Comparison of ENCODE assay signal across 16 cellular contexts in the genomic region with DNA sequence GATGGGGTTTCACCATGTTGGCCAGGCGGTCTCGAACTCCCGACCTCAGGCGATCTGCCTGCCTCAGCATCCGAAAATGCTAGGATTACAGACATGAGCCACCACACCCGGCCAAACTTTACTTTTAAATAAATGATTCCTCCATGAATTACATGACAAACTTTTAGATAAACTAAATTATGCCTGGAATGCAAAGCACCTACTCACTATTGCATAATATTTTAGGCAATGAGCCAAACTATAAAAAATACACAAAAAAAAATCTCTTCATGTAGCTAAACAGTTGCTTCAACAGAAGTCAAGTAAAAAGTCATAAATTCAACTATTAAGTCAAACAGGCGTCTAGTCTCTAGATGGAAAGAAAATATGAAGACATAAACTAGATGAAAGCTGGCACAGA. TPM values are rescaled to one million over a fixed set of nuclear protein-coding genes. Genes with fewer than 3 reads are reported as not detected.
A peak's percentile ranks its signal among the peaks of the same experiment; 100 is the strongest.
DNase-seq lines count a peak whose midpoint lies in the region; TF ChIP-seq lines count a peak whose summit lies in the region.
"Had no signal": no experiment of that assay in that cellular context is flagged by ENCODE, and none has a peak within 500 bp of the region (broad histone marks: within the 10 kb centered on the region; RNA-seq: fewer than 3 reads in every experiment).

No MANE protein-coding gene starts in this region.

- H3K4me3 Mint-ChIP-seq in Calu3 (ENCODE audit: low read depth, unreplicated experiment) (peak overlapping the region; percentile 40), chondrocyte (ENCODE audit: unreplicated experiment) (no peak overlapping the region)
- H3K4me3 Mint-ChIP-seq: brain, memory B cell, neural crest cell had no signal

- no peak for TF ChIP-seq CTCF in Calu3 (IDR thresholded peaks at IDR 0.05; ENCODE audit: unreplicated experiment)
- TF ChIP-seq CTCF in chondrocyte (IDR thresholded peaks at IDR 0.05) = no peak

- H3K9me3 Mint-ChIP-seq in Calu3 (ENCODE audit: low read depth, unreplicated experiment) (no peaks in the 10 kb centered on the region), chondrocyte (ENCODE audit: low read depth) (no peaks in the 10 kb centered on the region)
- H3K9me3 Mint-ChIP-seq: memory B cell, neural crest cell had no signal

- DNase-seq in Calu3 = no peak
- peak; percentile 8 for DNase-seq in MG63
- no peak for DNase-seq in chondrocyte (ENCODE audit: low spot score)
- DNase-seq in myocyte (ENCODE audit: low read depth) = peak; percentile 10
- DNase-seq in COR-L47 (lab: John Stamatoyannopoulos, UW) = no peak
- no peak for DNase-seq in Karpas-422
- no peak for DNase-seq in DMS153 treated with DMSO at 0.1 percent for 48 hours (lab: John Stamatoyannopoulos, UW; ENCODE audit: unreplicated experiment)
- DNase-seq in NCI-H748 treated with DMSO at 0.1 percent for 48 hours (lab: John Stamatoyannopoulos, UW) = no peak
- DNase-seq: DMS79; small intestine; stimulated activated naive CD4-positive, alpha-beta T cell; upper lobe of right lung had no signal

- no peaks in the 10 kb centered on the region for H3K79me2 ChIP-seq in Karpas-422 (ENCODE audit: low read length)

- no peak overlapping the region for H3K4me2 ChIP-seq in Karpas-422 (ENCODE audit: low read depth, low read length, poor library complexity, severe bottlenecking)
- H3K4me2 ChIP-seq: BLaER1 had no signal

- H3K9ac ChIP-seq in Karpas-422 (ENCODE audit: low read length) = no peak overlapping the region
- H3K9ac ChIP-seq: BLaER1 had no signal

- H2AFZ ChIP-seq in Karpas-422 (ENCODE audit: low read length) = no peak overlapping the region

- H3K4me3 ChIP-seq in MG63 = no peak overlapping the region
- H3K4me3 ChIP-seq in Karpas-422 (ENCODE audit: low read length) = no peak overlapping the region
- H3K4me3 ChIP-seq: BLaER1, upper lobe of right lung had no signal

- H3K27ac Mint-ChIP-seq in Calu3 (ENCODE audit: unreplicated experiment) = peak overlapping the region; percentile 83
- H3K27ac Mint-ChIP-seq in chondrocyte (ENCODE audit: unreplicated experiment) = peak overlapping the region; percentile 27
- H3K27ac Mint-ChIP-seq: brain, memory B cell had no signal

- no TSS peak for BruUV-seq in Calu3 (replicated peaks; lab: Mats Ljungman, UMichigan)

- H3K4me1 ChIP-seq in Karpas-422 (ENCODE audit: low read length) = no peaks in the 10 kb centered on the region
- H3K4me1 ChIP-seq: BLaER1, upper lobe of right lung had no signal

- H3K27me3 Mint-ChIP-seq in Calu3 (ENCODE audit: unreplicated experiment) = no peaks in the 10 kb centered on the region
- no peaks in the 10 kb centered on the region for H3K27me3 Mint-ChIP-seq in chondrocyte (ENCODE audit: low read depth)
- H3K27me3 Mint-ChIP-seq: brain had no signal

- H3K9me3 ChIP-seq in MG63 (no peaks in the 10 kb centered on the region), Karpas-422 (ENCODE audit: low read length) (peaks cover 17% of the 10 kb centered on the region)
- H3K9me3 ChIP-seq: BLaER1, upper lobe of right lung had no signal

- H3K27ac ChIP-seq in Karpas-422 (ENCODE audit: low read length) = no peak overlapping the region
- H3K27ac ChIP-seq: BLaER1, upper lobe of right lung had no signal

- CTCF ChIA-PET in Calu3 (lab: Charles Lee) = interaction anchor here (0.6 kb wide), 1 partner anchor 92 kb away, joined by 4 read pairs; no protein-coding TSS in a partner anchor

- H3K9me2 ChIP-seq in Karpas-422 (replicated peaks; ENCODE audit: insufficient read depth, low read length) = no peaks in the 10 kb centered on the region

- peaks cover 68% of the 10 kb centered on the region for H3K4me1 Mint-ChIP-seq in Calu3 (ENCODE audit: low read depth, unreplicated experiment)
- H3K4me1 Mint-ChIP-seq in chondrocyte (ENCODE audit: low read depth) = peaks cover 12% of the 10 kb centered on the region
- H3K4me1 Mint-ChIP-seq: memory B cell, neural crest cell had no signal

- H3K27me3 ChIP-seq in MG63 (no peaks in the 10 kb centered on the region), Karpas-422 (ENCODE audit: low read length) (no peaks in the 10 kb centered on the region)
- H3K27me3 ChIP-seq: BLaER1, upper lobe of right lung had no signal

- H3K36me3 ChIP-seq in MG63 (no peaks in the 10 kb centered on the region), Karpas-422 (ENCODE audit: insufficient read depth, low read length) (no peaks in the 10 kb centered on the region)
- H3K36me3 ChIP-seq: BLaER1, upper lobe of right lung had no signal

- H4K20me1 ChIP-seq in Karpas-422 (ENCODE audit: insufficient read depth, low read depth, low read length) = no peaks in the 10 kb centered on the region

- H3K36me3 Mint-ChIP-seq in Calu3 (ENCODE audit: insufficient read depth, unreplicated experiment) (peaks cover 29% of the 10 kb centered on the region), chondrocyte (ENCODE audit: low read depth) (no peaks in the 10 kb centered on the region)
- H3K36me3 Mint-ChIP-seq: memory B cell had no signal

- intact Hi-C loops in Calu3 (cut with micrococcal nuclease; ENCODE audit: unreplicated experiment) = loop anchor here (5.0 kb wide), 1 partner anchor 33 kb away; no protein-coding TSS in a partner anchor

RNA-seq across cellular contexts. Expression of a gene that starts 56.5 kb away (rescaled TPM):
- 201 and 265 TPM in 2 replicates for total RNA-seq in Calu3 (2022)
- total RNA-seq in MG63 (2014; rRNA removed; shearing (Covaris generic); ENCODE audit: low replicate concordance) = 9.7 and 33.7 TPM in 2 replicates
- total RNA-seq in chondrocyte = 63.3 to 69.9 TPM (median 67.0 TPM) in 3 replicates
- 40.4 and 42.8 TPM in 2 replicates for total RNA-seq in myocyte
- polyA plus RNA-seq in myocyte (2012) = 29.2 TPM
- total RNA-seq in Karpas-422 (2014; rRNA removed; shearing (Covaris generic); ENCODE audit: low replicate concordance) = 0.04 and 0.11 TPM in 2 replicates

Comparison
In these comparisons a context has a peak if more than half of its experiments do, and no peak if none do; other contexts are left out.
1. DNase-seq: peak in MG63 (single experiment) and myocyte (single experiment); none in Calu3 (single experiment), chondrocyte (single experiment), COR-L47 (single experiment), Karpas-422 (single experiment), DMS153 treated with DMSO at 0.1 percent for 48 hours (single experiment) and NCI-H748 treated with DMSO at 0.1 percent for 48 hours (single experiment).